Comparison of ENCODE assay signal across 16 cellular contexts in genomic region chr2:157334797-157335196, GRCh38. TPM values are rescaled to one million over a fixed set of nuclear protein-coding genes. Genes with fewer than 3 reads are reported as not detected.
DNase-seq lines count a peak whose midpoint lies in the region; ATAC-seq lines count a peak whose summit lies in the region.
"Had no signal": no experiment of that assay in that cellular context is flagged by ENCODE, and none has a peak within 500 bp of the region (broad histone marks: within the 10 kb centered on the region; RNA-seq: fewer than 3 reads in every experiment).

No MANE protein-coding gene starts in this region.

- no peak for DNase-seq in activated naive CD4-positive, alpha-beta T cell treated with anti-CD3 and anti-CD28 coated beads, Interleukin-2, amount 10 ng/mL, durations not matched to agents 7 days and 5 days
- DNase-seq in activated naive CD4-positive, alpha-beta T cell treated with anti-CD3 and anti-CD28 coated beads, Interleukin-2, amount 50 U/mL, for 16 hours, result no peak
- DNase-seq in activated T-helper 1 cell treated with anti-CD3 and anti-CD28 coated beads, Interleukin-12 subunit alpha, Interleukin-12 subunit beta, Interleukin-2, Interleukin-4 antibody, amounts not matched to agents 30 ng/mL and 10 ng/mL and 1 ng/mL, durations not matched to agents 14 hours and 24 hours and 36 hours (ENCODE audit: low spot score), result no peak
- DNase-seq in fibroblast of peridontal ligament (ENCODE audit: extremely low read depth) (peak; percentile 52), superior temporal gyrus (ENCODE audit: extremely low spot score) (peak; percentile 59), DMS153 treated with DMSO at 0.1 percent for 48 hours (lab: John Stamatoyannopoulos, UW; ENCODE audit: unreplicated experiment) (no peak)
- DNase-seq: activated gamma-delta T cell, DMS79 treated with DMSO at 0.1 percent for 48 hours, erythroblast, MG63, NCI-H1417, NCI-H2107, posterior cingulate gyrus, sigmoid colon had no signal

- H3K4me1 Mint-ChIP-seq in activated naive CD4-positive, alpha-beta T cell treated with anti-CD3 and anti-CD28 coated beads, Interleukin-2, amount 10 ng/mL, durations not matched to agents 7 days and 5 days, result peaks cover 68% of the 10 kb centered on the region
- H3K4me1 Mint-ChIP-seq in activated T-helper 1 cell treated with anti-CD3 and anti-CD28 coated beads, Interleukin-12 subunit alpha, Interleukin-12 subunit beta, Interleukin-2, Interleukin-4 antibody, amounts not matched to agents 30 ng/mL and 10 ng/mL and 1 ng/mL, durations not matched to agents 14 hours and 24 hours and 36 hours (ENCODE audit: low read depth), result peaks cover 52% of the 10 kb centered on the region

- CTCF ChIA-PET in activated naive CD4-positive, alpha-beta T cell treated with anti-CD3 and anti-CD28 coated beads, Interleukin-2, amount 10 ng/mL, durations not matched to agents 7 days and 5 days (lab: Charles Lee), result interaction anchor here (0.5 to 6.8 kb wide), 16 partner anchors 9 to 678 kb away, joined by 3 to 96 read pairs (median 11); partner anchors contain the start of gene ERMN

- no peaks in the 10 kb centered on the region for H3K27me3 Mint-ChIP-seq in activated naive CD4-positive, alpha-beta T cell treated with anti-CD3 and anti-CD28 coated beads, Interleukin-2, amount 10 ng/mL, durations not matched to agents 7 days and 5 days
- H3K27me3 Mint-ChIP-seq in activated T-helper 1 cell treated with anti-CD3 and anti-CD28 coated beads, Interleukin-12 subunit alpha, Interleukin-12 subunit beta, Interleukin-2, Interleukin-4 antibody, amounts not matched to agents 30 ng/mL and 10 ng/mL and 1 ng/mL, durations not matched to agents 14 hours and 24 hours and 36 hours (ENCODE audit: insufficient read depth), result no peaks in the 10 kb centered on the region

- intact Hi-C loops in activated T-helper 1 cell treated with anti-CD3 and anti-CD28 coated beads, Interleukin-12 subunit alpha, Interleukin-12 subunit beta, Interleukin-2, Interleukin-4 antibody, amounts not matched to agents 30 ng/mL and 10 ng/mL and 1 ng/mL, durations not matched to agents 14 hours and 24 hours and 36 hours (cut with micrococcal nuclease), result no loop called here

- peak overlapping the region; percentile 8 for H3K4me3 Mint-ChIP-seq in activated naive CD4-positive, alpha-beta T cell treated with anti-CD3 and anti-CD28 coated beads, Interleukin-2, amount 10 ng/mL, durations not matched to agents 7 days and 5 days
- H3K4me3 Mint-ChIP-seq in activated T-helper 1 cell treated with anti-CD3 and anti-CD28 coated beads, Interleukin-12 subunit alpha, Interleukin-12 subunit beta, Interleukin-2, Interleukin-4 antibody, amounts not matched to agents 30 ng/mL and 10 ng/mL and 1 ng/mL, durations not matched to agents 14 hours and 24 hours and 36 hours, result peak overlapping the region; percentile 25

- ATAC-seq in GM21528 (IDR thresholded peaks at IDR 0.05; ENCODE audit: low FRiP score, unreplicated experiment), result no peak
- ATAC-seq: SK-N-SH treated with all-trans-retinoic acid at 6 μM for 48 hours had no signal

- no peak overlapping the region for H3K27ac Mint-ChIP-seq in activated naive CD4-positive, alpha-beta T cell treated with anti-CD3 and anti-CD28 coated beads, Interleukin-2, amount 10 ng/mL, durations not matched to agents 7 days and 5 days
- H3K27ac Mint-ChIP-seq in activated T-helper 1 cell treated with anti-CD3 and anti-CD28 coated beads, Interleukin-12 subunit alpha, Interleukin-12 subunit beta, Interleukin-2, Interleukin-4 antibody, amounts not matched to agents 30 ng/mL and 10 ng/mL and 1 ng/mL, durations not matched to agents 14 hours and 24 hours and 36 hours, result peak overlapping the region; percentile 10

- H3K36me3 Mint-ChIP-seq in activated naive CD4-positive, alpha-beta T cell treated with anti-CD3 and anti-CD28 coated beads, Interleukin-2, amount 10 ng/mL, durations not matched to agents 7 days and 5 days, result peaks cover 20% of the 10 kb centered on the region
- peaks cover 7% of the 10 kb centered on the region for H3K36me3 Mint-ChIP-seq in activated T-helper 1 cell treated with anti-CD3 and anti-CD28 coated beads, Interleukin-12 subunit alpha, Interleukin-12 subunit beta, Interleukin-2, Interleukin-4 antibody, amounts not matched to agents 30 ng/mL and 10 ng/mL and 1 ng/mL, durations not matched to agents 14 hours and 24 hours and 36 hours (ENCODE audit: low read depth)

- H3K9me3 Mint-ChIP-seq in activated naive CD4-positive, alpha-beta T cell treated with anti-CD3 and anti-CD28 coated beads, Interleukin-2, amount 10 ng/mL, durations not matched to agents 7 days and 5 days, result peaks cover 3% of the 10 kb centered on the region
- H3K9me3 Mint-ChIP-seq in activated T-helper 1 cell treated with anti-CD3 and anti-CD28 coated beads, Interleukin-12 subunit alpha, Interleukin-12 subunit beta, Interleukin-2, Interleukin-4 antibody, amounts not matched to agents 30 ng/mL and 10 ng/mL and 1 ng/mL, durations not matched to agents 14 hours and 24 hours and 36 hours, result no peaks in the 10 kb centered on the region

RNA-seq across cellular contexts. Expression of gene ERMN, which starts 9.2 kb away (rescaled TPM):
- 2.1 and 2.4 TPM in 2 replicates for total RNA-seq in activated T-helper 1 cell treated with anti-CD3 and anti-CD28 coated beads, Interleukin-12 subunit alpha, Interleukin-12 subunit beta, Interleukin-2, Interleukin-4 antibody, amounts not matched to agents 30 ng/mL and 10 ng/mL and 1 ng/mL, durations not matched to agents 14 hours and 24 hours and 36 hours

Comparison
In these comparisons a context has a peak if more than half of its experiments do, and no peak if none do; other contexts are left out.
1. DNase-seq: peak in fibroblast of peridontal ligament (single experiment) and superior temporal gyrus (single experiment); none in activated naive CD4-positive, alpha-beta T cell treated with anti-CD3 and anti-CD28 coated beads, Interleukin-2, amount 10 ng/mL, durations not matched to agents 7 days and 5 days (single experiment), activated naive CD4-positive, alpha-beta T cell treated with anti-CD3 and anti-CD28 coated beads, Interleukin-2, amount 50 U/mL, for 16 hours (single experiment), activated T-helper 1 cell treated with anti-CD3 and anti-CD28 coated beads, Interleukin-12 subunit alpha, Interleukin-12 subunit beta, Interleukin-2, Interleukin-4 antibody, amounts not matched to agents 30 ng/mL and 10 ng/mL and 1 ng/mL, durations not matched to agents 14 hours and 24 hours and 36 hours (single experiment) and DMS153 treated with DMSO at 0.1 percent for 48 hours (single experiment).